ENCODE assay signal across 9 cellular contexts in genomic region chr17:45307290-45308015, GRCh38. TPM values are rescaled to one million over a fixed set of nuclear protein-coding genes. Genes with fewer than 3 reads are reported as not detected.
DNase-seq lines count a peak whose midpoint lies in the region; ATAC-seq and TF ChIP-seq lines count a peak whose summit lies in the region.
"Had no signal": no experiment of that assay in that cellular context is flagged by ENCODE, and none has a peak within 500 bp of the region (broad histone marks: within the 10 kb centered on the region; RNA-seq: fewer than 3 reads in every experiment).

No MANE protein-coding gene starts in this region.

- H3K9ac ChIP-seq in colonic mucosa (ENCODE audit: low read depth in 2 of 2, low read length in 2 of 2): peak overlapping the region in 1 of 2 donors; percentile 67

- ATAC-seq in aorta (ENCODE audit: low FRiP score): peak; percentile 42
- ATAC-seq in GM19023 (IDR thresholded peaks at IDR 0.05; ENCODE audit: unreplicated experiment): no peak

- no peaks in the 10 kb centered on the region for H3K9me3 Mint-ChIP-seq in CD8-positive, alpha-beta memory T cell

- no peaks in the 10 kb centered on the region for H3K27me3 Mint-ChIP-seq in CD8-positive, alpha-beta memory T cell

- peak in 1 of 5 donors; percentile 29 for DNase-seq in CD8-positive, alpha-beta memory T cell
- DNase-seq in SKM-1 (lab: John Stamatoyannopoulos, UW; ENCODE audit: unreplicated experiment) (peak; percentile 88), colonic mucosa (no peak), aorta (no peak)
- DNase-seq in central memory CD4-positive, alpha-beta T cell: no peak

- CTCF ChIA-PET in CD8-positive, alpha-beta memory T cell (lab: Charles Lee): interaction anchor here (1.0 to 2.9 kb wide), 4 partner anchors 9 to 88 kb away, joined by 3 to 14 read pairs (median 5); partner anchors contain the start of gene MAP3K14
- CTCF ChIA-PET in HEK293 (lab: Yijun Ruan, JAX): interaction anchor here (0.5 to 9.3 kb wide), 8 partner anchors 10 to 118 kb away, joined by 3 to 61 read pairs (median 3); partner anchors contain the start of gene MAP3K14

- H3K36me3 ChIP-seq in CD8-positive, alpha-beta memory T cell (ENCODE audit: insufficient read depth, low read length): peaks cover 7% of the 10 kb centered on the region
- peaks cover 0 to 10% of the 10 kb centered on the region in 2 experiments; a peak in 2 of 3 replicates for H3K36me3 ChIP-seq in HEK293 (ENCODE audit: control insufficient read depth in 2 of 2, insufficient read depth in 1 of 2, low read length in 2 of 2)
- H3K36me3 ChIP-seq in colonic mucosa: no peaks in the 10 kb centered on the region
- H3K36me3 ChIP-seq in muscle layer of duodenum (ENCODE audit: control insufficient read depth in 1 of 2, insufficient read depth in 2 of 2, low read length in 2 of 2): peaks cover 0 to 7% of the 10 kb centered on the region in 2 donors
- peaks cover 0 to 2% of the 10 kb centered on the region in 2 donors for H3K36me3 ChIP-seq in aorta (ENCODE audit: control insufficient read depth in 1 of 2, insufficient read depth in 2 of 2, low read length in 1 of 2)

- H3K4me1 Mint-ChIP-seq in CD8-positive, alpha-beta memory T cell: peaks cover 73 to 88% (median 86%) of the 10 kb centered on the region in 3 donors

- peak overlapping the region in 4 of 7 donors; percentile 29 to 60 (median 35) for H3K4me3 Mint-ChIP-seq in CD8-positive, alpha-beta memory T cell

- no peak for TF ChIP-seq CTCF in HEK293 (tag by site-specific recombination; IDR thresholded peaks at IDR 0.05)
- TF ChIP-seq CTCF in colonic mucosa (IDR thresholded peaks at IDR 0.05): no peak

- intact Hi-C loops in colonic mucosa (cut with DNase I) (no loop called here), aorta (cut with DNase I) (no loop called here)

- POLR2A ChIA-PET in CD8-positive, alpha-beta memory T cell (lab: Charles Lee): interaction anchor here (0.7 to 0.9 kb wide), 2 partner anchors 9 to 88 kb away, joined by 3 to 4 read pairs; partner anchors contain the start of gene MAP3K14
- POLR2A ChIA-PET in HEK293 (lab: Yijun Ruan, JAX): interaction anchor here (0.8 to 1.7 kb wide), 3 partner anchors 9 to 64 kb away, joined by 3 to 7 read pairs (median 4); partner anchors contain the start of gene MAP3K14

- WGBS in aorta, 2 donors: 26% methylated on average over 9 of the region's 9 CpGs

- no peak overlapping the region for H3K27ac ChIP-seq in CD8-positive, alpha-beta memory T cell (ENCODE audit: low read depth, low read length)
- H3K27ac ChIP-seq in HEK293 (ENCODE audit: extremely low read depth, low read depth, low read length) (peak overlapping the region; percentile 35; the same call in 1 of the 2 replicates), colonic mucosa (peak overlapping the region; percentile 75), muscle layer of duodenum (ENCODE audit: low read length) (peak overlapping the region; percentile 78), aorta (ENCODE audit: low read depth in 1 of 2, low read length in 2 of 2) (peak overlapping the region; percentile 20 to 66)

- H3K27ac Mint-ChIP-seq in CD8-positive, alpha-beta memory T cell: peak overlapping the region in 7 of 8 donors; percentile 43 to 83 (median 78)

- peaks cover 0 to 54% (median 7%) of the 10 kb centered on the region in 3 donors for H3K36me3 Mint-ChIP-seq in CD8-positive, alpha-beta memory T cell

- H3K27me3 ChIP-seq in CD8-positive, alpha-beta memory T cell (ENCODE audit: insufficient read depth, low read length, poor library complexity, severe bottlenecking): no peaks in the 10 kb centered on the region
- H3K27me3 ChIP-seq in colonic mucosa: no peaks in the 10 kb centered on the region
- H3K27me3 ChIP-seq in muscle layer of duodenum (ENCODE audit: low read depth, low read length): no peaks in the 10 kb centered on the region
- H3K27me3 ChIP-seq in aorta (ENCODE audit: control insufficient read depth in 1 of 2, insufficient read depth in 2 of 2, low read length in 1 of 2): no peaks in the 10 kb centered on the region

- peaks cover 72% of the 10 kb centered on the region for H3K4me1 ChIP-seq in CD8-positive, alpha-beta memory T cell (ENCODE audit: insufficient read depth, low read length)
- peaks cover 31% of the 10 kb centered on the region for H3K4me1 ChIP-seq in HEK293 (ENCODE audit: control insufficient read depth, insufficient read depth, low read length)
- H3K4me1 ChIP-seq in colonic mucosa: peaks cover 45% of the 10 kb centered on the region
- H3K4me1 ChIP-seq in muscle layer of duodenum (ENCODE audit: control insufficient read depth in 1 of 2, insufficient read depth in 2 of 2, low read length in 2 of 2): peaks cover 53 to 66% of the 10 kb centered on the region in 2 donors
- peaks cover 6 to 13% of the 10 kb centered on the region in 2 donors for H3K4me1 ChIP-seq in aorta (ENCODE audit: control insufficient read depth in 1 of 2, insufficient read depth in 2 of 2, low read length in 2 of 2)

- no peak overlapping the region for H3K4me3 ChIP-seq in CD8-positive, alpha-beta memory T cell (ENCODE audit: low read length)
- H3K4me3 ChIP-seq in HEK293 (ENCODE audit: low read depth, low read length): no peak overlapping the region
- no peak overlapping the region for H3K4me3 ChIP-seq in colonic mucosa
- H3K4me3 ChIP-seq in muscle layer of duodenum (ENCODE audit: low read depth in 1 of 2, low read length in 2 of 2): peak overlapping the region; percentile 29 to 30
- H3K4me3 ChIP-seq in aorta (ENCODE audit: low read length in 2 of 2): no peak overlapping the region

- H3K9me3 ChIP-seq in CD8-positive, alpha-beta memory T cell (ENCODE audit: low read length): no peaks in the 10 kb centered on the region
- H3K9me3 ChIP-seq in HEK293 (ENCODE audit: control insufficient read depth, insufficient read depth, low read depth, low read length): no peaks in the 10 kb centered on the region
- no peaks in the 10 kb centered on the region for H3K9me3 ChIP-seq in colonic mucosa
- no peaks in the 10 kb centered on the region for H3K9me3 ChIP-seq in muscle layer of duodenum (ENCODE audit: control insufficient read depth in 1 of 2, low read length in 2 of 2)
- H3K9me3 ChIP-seq in aorta (ENCODE audit: control insufficient read depth, low read length): no peaks in the 10 kb centered on the region

TF ChIP-seq in HEK293, 187 proteins besides CTCF, POLR2A, EP300 and RAD21 (continues in another document):
- TF ChIP-seq SP7 (tag by site-specific recombination; IDR thresholded peaks at IDR 0.05) (peak; percentile 68; the same call in 1 of the 2 replicates), ZBTB49 (tag by site-specific recombination; IDR thresholded peaks at IDR 0.05; ENCODE audit: low read depth) (no peak), ZNF610 (tag by site-specific recombination; IDR thresholded peaks at IDR 0.05; ENCODE audit: borderline replicate concordance) (no peak), KLF10 (tag by site-specific recombination; IDR thresholded peaks at IDR 0.05) (peak; percentile 48; the same call in 1 of the 2 replicates), TCF7L2 (IDR thresholded peaks at IDR 0.05; ENCODE audit: borderline replicate concordance, low read depth, low read length) (no peak), BCL11A (tag by site-specific recombination; IDR thresholded peaks at IDR 0.05; ENCODE audit: low read depth) (peak; percentile 68), ZNF561 (tag by site-specific recombination; IDR thresholded peaks at IDR 0.05; ENCODE audit: borderline replicate concordance) (no peak), ZNF645 (tag by site-specific recombination; IDR thresholded peaks at IDR 0.05) (no peak), ZNF391 (tag by site-specific recombination; IDR thresholded peaks at IDR 0.05; ENCODE audit: borderline replicate concordance, low read depth) (no peak), SP3 (tag by site-specific recombination; IDR thresholded peaks at IDR 0.05) (no peak)

RNA-seq across cellular contexts. Expression of gene MAP3K14, which starts 9.4 kb away (rescaled TPM):
- total RNA-seq in CD8-positive, alpha-beta memory T cell: 10 to 100 TPM; 60.2 to 62.4 TPM
- polyA plus RNA-seq in CD8-positive, alpha-beta memory T cell: 9.0 TPM
- total RNA-seq in colonic mucosa (10 to 100 TPM; 11.1 to 15.0 TPM), aorta (10 to 100 TPM; 10.6 to 19.7 TPM)
- 1 to 10 TPM; 5.9 to 6.0 TPM for polyA plus RNA-seq in aorta

RNA-seq across cellular contexts. Expression of gene SPATA32, which starts 45.6 kb away (rescaled TPM):
- total RNA-seq in CD8-positive, alpha-beta memory T cell: under 1 TPM in 1 of 2 experiments, not detected in 1; 0.15 TPM
- polyA plus RNA-seq in CD8-positive, alpha-beta memory T cell: 0.33 TPM
- total RNA-seq in colonic mucosa: not detected
- not detected for total RNA-seq in aorta
- polyA plus RNA-seq in aorta: not detected
- total RNA-seq: kidney epithelial cell had no signal

Comparison
In these comparisons a context has a peak if more than half of its experiments do, and no peak if none do; other contexts are left out.
1. H3K4me3 ChIP-seq: peak in muscle layer of duodenum (2 of 2); none in CD8-positive, alpha-beta memory T cell (single experiment), HEK293 (single experiment), colonic mucosa (single experiment) and aorta (0 of 2).